Comparison of ENCODE assay signal across 1 cellular context in the genomic region with DNA sequence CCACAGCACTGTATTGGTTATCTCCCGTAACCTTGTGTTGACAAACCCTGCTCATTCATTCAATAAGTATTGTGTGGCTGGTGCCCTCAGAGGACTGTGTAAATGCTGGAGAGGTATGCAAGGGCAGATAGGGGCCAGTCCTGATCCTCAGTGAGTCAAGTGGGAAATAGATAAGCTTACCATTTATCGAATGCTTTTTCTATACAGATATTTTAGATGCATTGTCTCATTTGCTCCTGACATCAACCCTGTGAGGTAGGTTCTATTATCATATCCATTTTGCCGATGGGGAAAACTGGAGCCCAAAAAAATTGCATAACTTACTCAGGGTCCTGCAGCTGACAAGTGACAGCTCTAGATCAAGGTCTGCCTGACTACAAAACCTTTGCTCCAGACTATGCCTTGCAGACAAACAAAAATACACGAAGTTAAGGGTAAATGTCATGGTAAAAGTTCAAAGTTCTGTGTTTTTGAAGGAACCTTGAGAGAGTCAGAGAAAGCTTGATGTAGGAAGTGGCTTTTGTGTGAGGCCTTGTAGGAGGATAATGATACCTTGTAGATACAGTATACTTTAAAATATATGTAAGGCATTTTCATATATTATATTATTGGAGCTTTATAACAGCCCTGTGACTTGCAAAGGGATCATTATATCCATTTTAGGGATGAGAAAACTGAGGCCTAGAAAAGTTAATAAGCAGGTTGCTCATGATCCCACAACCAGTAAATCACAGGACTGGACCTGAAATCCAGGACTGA.
A peak's percentile ranks its signal among the peaks of the same experiment; 100 is the strongest.
TF ChIP-seq lines count a peak whose summit lies in the region.

No MANE protein-coding gene starts in this region.

TF ChIP-seq in HepG2, 621 proteins besides CTCF, POLR2A, EP300 and RAD21 (continues in another document):
- TF ChIP-seq ZNF441 (CRISPR knock-in tag; IDR thresholded peaks at IDR 0.05; ENCODE audit: borderline replicate concordance) (no peak), DPF2 (CRISPR knock-in tag; IDR thresholded peaks at IDR 0.05; ENCODE audit: borderline replicate concordance, low read depth) (peak; percentile 31), RBFOX2 (IDR thresholded peaks at IDR 0.05; ENCODE audit: low read depth, low read length) (no peak), ZNF124 (CRISPR knock-in tag; IDR thresholded peaks at IDR 0.05) (no peak), IRF2 (CRISPR knock-in tag; IDR thresholded peaks at IDR 0.05) (peak; percentile 44; the same call in 1 of the 2 replicates), SAP130 (CRISPR knock-in tag; IDR thresholded peaks at IDR 0.05; ENCODE audit: low read depth) (peak; percentile 85), PAX8 (CRISPR knock-in tag; IDR thresholded peaks at IDR 0.05; ENCODE audit: borderline replicate concordance) (no peak), TBL1XR1 (IDR thresholded peaks at IDR 0.05; ENCODE audit: borderline replicate concordance, low read length, partially characterized antibody) (peak; percentile 71), ASH2L (IDR thresholded peaks at IDR 0.05; ENCODE audit: insufficient read length, low read depth, low read length) (peak; percentile 43), NCOR1 (IDR thresholded peaks at IDR 0.05; ENCODE audit: borderline replicate concordance, low read length) (peak; percentile 93), NR2F6 (IDR thresholded peaks at IDR 0.05) (peak; percentile 78), NR2F6 (CRISPR knock-in tag; IDR thresholded peaks at IDR 0.05) (peak; percentile 51), RARA (CRISPR knock-in tag; IDR thresholded peaks at IDR 0.05) (peak; percentile 68), ZKSCAN8 (CRISPR knock-in tag; IDR thresholded peaks at IDR 0.05; ENCODE audit: borderline replicate concordance) (peak; percentile 33; the same call in 1 of the 2 replicates), KLF11 (CRISPR knock-in tag; IDR thresholded peaks at IDR 0.05) (peak; percentile 39; the same call in 1 of the 2 replicates), ZNF431 (CRISPR knock-in tag; IDR thresholded peaks at IDR 0.05; ENCODE audit: borderline replicate concordance, low read depth) (no peak), HNF4G (IDR thresholded peaks at IDR 0.05; ENCODE audit: borderline replicate concordance, low read depth, low read length) (peak; percentile 79), HNF4G (CRISPR knock-in tag; IDR thresholded peaks at IDR 0.05; ENCODE audit: borderline replicate concordance, low read depth) (no peak; the same call in 1 of the 2 replicates), PPARG (CRISPR knock-in tag; conservative IDR thresholded peaks at IDR 0.05) (peak; percentile 80), NFRKB (IDR thresholded peaks at IDR 0.05) (no peak), RORA (CRISPR knock-in tag; IDR thresholded peaks at IDR 0.05) (0 out of 2 replicates have a peak, but pooled peaks have one; percentile 67), SOX13 (IDR thresholded peaks at IDR 0.05) (no peak), SOX13 (CRISPR knock-in tag; conservative IDR thresholded peaks at IDR 0.05 in 1 of 2, IDR thresholded peaks at IDR 0.05 in 1 of 2) (peak in 1 of 2 experiments; percentile 82; a peak in 2 of 4 replicates), TARDBP (CRISPR knock-in tag; IDR thresholded peaks at IDR 0.05) (peak; percentile 23; the same call in 1 of the 2 replicates), HOXA3 (CRISPR knock-in tag; IDR thresholded peaks at IDR 0.05) (peak; percentile 50; the same call in 1 of the 2 replicates), TEAD3 (CRISPR knock-in tag; optimal IDR thresholded peaks at IDR 0.05; ENCODE audit: borderline replicate concordance) (peak; percentile 88), CHD4 (IDR thresholded peaks at IDR 0.05; ENCODE audit: borderline replicate concordance, low read length) (peak; percentile 91), ZNF432 (CRISPR knock-in tag; IDR thresholded peaks at IDR 0.05; ENCODE audit: borderline replicate concordance) (no peak), POGZ (CRISPR knock-in tag; IDR thresholded peaks at IDR 0.05) (peak; percentile 35; the same call in 1 of the 2 replicates), MYC (CRISPR knock-in tag; IDR thresholded peaks at IDR 0.05; ENCODE audit: borderline replicate concordance) (no peak), RFX1 (IDR thresholded peaks at IDR 0.05) (no peak), SP5 (CRISPR knock-in tag; IDR thresholded peaks at IDR 0.05; ENCODE audit: borderline replicate concordance, low read depth) (0 out of 2 replicates have a peak, but pooled peaks have one; percentile 9), ZNF652 (CRISPR knock-in tag; IDR thresholded peaks at IDR 0.05; ENCODE audit: borderline replicate concordance, low read depth) (peak; percentile 78), HNF4A (CRISPR knock-in tag; IDR thresholded peaks at IDR 0.05) (peak; percentile 85), ZNF264 (CRISPR knock-in tag; IDR thresholded peaks at IDR 0.05) (peak; percentile 49; the same call in 1 of the 2 replicates), ZNF33B (CRISPR knock-in tag; IDR thresholded peaks at IDR 0.05) (no peak), FOXP1 (IDR thresholded peaks at IDR 0.05) (no peak), FOXP1 (CRISPR knock-in tag; IDR thresholded peaks at IDR 0.05) (peak; percentile 55), MIER3 (CRISPR knock-in tag; IDR thresholded peaks at IDR 0.05; ENCODE audit: borderline replicate concordance) (peak; percentile 27; the same call in 1 of the 2 replicates), SKI (IDR thresholded peaks at IDR 0.05; ENCODE audit: partially characterized antibody) (peak; percentile 80), ZNF558 (CRISPR knock-in tag; IDR thresholded peaks at IDR 0.05; ENCODE audit: borderline replicate concordance) (no peak), CEBPB (IDR thresholded peaks at IDR 0.05; ENCODE audit: borderline replicate concordance, low read depth, low read length) (peak; percentile 49; the same call in 1 of the 2 replicates), HMG20A (CRISPR knock-in tag; IDR thresholded peaks at IDR 0.05; ENCODE audit: borderline replicate concordance) (peak; percentile 53; the same call in 1 of the 2 replicates), RBM22 (optimal IDR thresholded peaks at IDR 0.05; ENCODE audit: low read length) (no peak), HNRNPK (IDR thresholded peaks at IDR 0.05; ENCODE audit: low read depth, low read length, poor library complexity, severe bottlenecking) (no peak), FOXA3 (CRISPR knock-in tag; IDR thresholded peaks at IDR 0.05) (peak; percentile 79), SSRP1 (CRISPR knock-in tag; IDR thresholded peaks at IDR 0.05) (no peak)
- TF ChIP-seq, protein P1, sequence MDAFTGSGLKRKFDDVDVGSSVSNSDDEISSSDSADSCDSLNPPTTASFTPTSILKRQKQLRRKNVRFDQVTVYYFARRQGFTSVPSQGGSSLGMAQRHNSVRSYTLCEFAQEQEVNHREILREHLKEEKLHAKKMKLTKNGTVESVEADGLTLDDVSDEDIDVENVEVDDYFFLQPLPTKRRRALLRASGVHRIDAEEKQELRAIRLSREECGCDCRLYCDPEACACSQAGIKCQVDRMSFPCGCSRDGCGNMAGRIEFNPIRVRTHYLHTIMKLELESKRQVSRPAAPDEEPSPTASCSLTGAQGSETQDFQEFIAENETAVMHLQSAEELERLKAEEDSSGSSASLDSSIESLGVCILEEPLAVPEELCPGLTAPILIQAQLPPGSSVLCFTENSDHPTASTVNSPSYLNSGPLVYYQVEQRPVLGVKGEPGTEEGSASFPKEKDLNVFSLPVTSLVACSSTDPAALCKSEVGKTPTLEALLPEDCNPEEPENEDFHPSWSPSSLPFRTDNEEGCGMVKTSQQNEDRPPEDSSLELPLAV (CRISPR knock-in tag; conservative IDR thresholded peaks at IDR 0.05; ENCODE audit: low read depth) = no peak
- TF ChIP-seq, protein P2, sequence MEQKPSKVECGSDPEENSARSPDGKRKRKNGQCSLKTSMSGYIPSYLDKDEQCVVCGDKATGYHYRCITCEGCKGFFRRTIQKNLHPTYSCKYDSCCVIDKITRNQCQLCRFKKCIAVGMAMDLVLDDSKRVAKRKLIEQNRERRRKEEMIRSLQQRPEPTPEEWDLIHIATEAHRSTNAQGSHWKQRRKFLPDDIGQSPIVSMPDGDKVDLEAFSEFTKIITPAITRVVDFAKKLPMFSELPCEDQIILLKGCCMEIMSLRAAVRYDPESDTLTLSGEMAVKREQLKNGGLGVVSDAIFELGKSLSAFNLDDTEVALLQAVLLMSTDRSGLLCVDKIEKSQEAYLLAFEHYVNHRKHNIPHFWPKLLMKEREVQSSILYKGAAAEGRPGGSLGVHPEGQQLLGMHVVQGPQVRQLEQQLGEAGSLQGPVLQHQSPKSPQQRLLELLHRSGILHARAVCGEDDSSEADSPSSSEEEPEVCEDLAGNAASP (CRISPR knock-in tag; IDR thresholded peaks at IDR 0.05; ENCODE audit: borderline replicate concordance) = peak; percentile 35; the same call in 1 of the 2 replicates
- TF ChIP-seq, protein P3, sequence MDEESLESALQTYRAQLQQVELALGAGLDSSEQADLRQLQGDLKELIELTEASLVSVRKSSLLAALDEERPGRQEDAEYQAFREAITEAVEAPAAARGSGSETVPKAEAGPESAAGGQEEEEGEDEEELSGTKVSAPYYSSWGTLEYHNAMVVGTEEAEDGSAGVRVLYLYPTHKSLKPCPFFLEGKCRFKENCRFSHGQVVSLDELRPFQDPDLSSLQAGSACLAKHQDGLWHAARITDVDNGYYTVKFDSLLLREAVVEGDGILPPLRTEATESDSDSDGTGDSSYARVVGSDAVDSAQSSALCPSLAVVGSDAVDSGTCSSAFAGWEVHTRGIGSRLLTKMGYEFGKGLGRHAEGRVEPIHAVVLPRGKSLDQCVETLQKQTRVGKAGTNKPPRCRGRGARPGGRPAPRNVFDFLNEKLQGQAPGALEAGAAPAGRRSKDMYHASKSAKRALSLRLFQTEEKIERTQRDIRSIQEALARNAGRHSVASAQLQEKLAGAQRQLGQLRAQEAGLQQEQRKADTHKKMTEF (CRISPR knock-in tag; IDR thresholded peaks at IDR 0.05) = peak; percentile 24; the same call in 1 of the 2 replicates
- TF ChIP-seq, protein P4, sequence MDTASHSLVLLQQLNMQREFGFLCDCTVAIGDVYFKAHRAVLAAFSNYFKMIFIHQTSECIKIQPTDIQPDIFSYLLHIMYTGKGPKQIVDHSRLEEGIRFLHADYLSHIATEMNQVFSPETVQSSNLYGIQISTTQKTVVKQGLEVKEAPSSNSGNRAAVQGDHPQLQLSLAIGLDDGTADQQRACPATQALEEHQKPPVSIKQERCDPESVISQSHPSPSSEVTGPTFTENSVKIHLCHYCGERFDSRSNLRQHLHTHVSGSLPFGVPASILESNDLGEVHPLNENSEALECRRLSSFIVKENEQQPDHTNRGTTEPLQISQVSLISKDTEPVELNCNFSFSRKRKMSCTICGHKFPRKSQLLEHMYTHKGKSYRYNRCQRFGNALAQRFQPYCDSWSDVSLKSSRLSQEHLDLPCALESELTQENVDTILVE (CRISPR knock-in tag; IDR thresholded peaks at IDR 0.05) = 0 out of 2 replicates have a peak, but pooled peaks have one; percentile 28
- TF ChIP-seq, protein P5, sequence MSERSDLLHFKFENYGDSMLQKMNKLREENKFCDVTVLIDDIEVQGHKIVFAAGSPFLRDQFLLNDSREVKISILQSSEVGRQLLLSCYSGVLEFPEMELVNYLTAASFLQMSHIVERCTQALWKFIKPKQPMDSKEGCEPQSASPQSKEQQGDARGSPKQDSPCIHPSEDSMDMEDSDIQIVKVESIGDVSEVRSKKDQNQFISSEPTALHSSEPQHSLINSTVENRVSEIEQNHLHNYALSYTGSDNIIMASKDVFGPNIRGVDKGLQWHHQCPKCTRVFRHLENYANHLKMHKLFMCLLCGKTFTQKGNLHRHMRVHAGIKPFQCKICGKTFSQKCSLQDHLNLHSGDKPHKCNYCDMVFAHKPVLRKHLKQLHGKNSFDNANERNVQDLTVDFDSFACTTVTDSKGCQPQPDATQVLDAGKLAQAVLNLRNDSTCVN (CRISPR knock-in tag; IDR thresholded peaks at IDR 0.05; ENCODE audit: borderline replicate concordance) = no peak; the same call in 1 of the 2 replicates
- TF ChIP-seq, protein P6, sequence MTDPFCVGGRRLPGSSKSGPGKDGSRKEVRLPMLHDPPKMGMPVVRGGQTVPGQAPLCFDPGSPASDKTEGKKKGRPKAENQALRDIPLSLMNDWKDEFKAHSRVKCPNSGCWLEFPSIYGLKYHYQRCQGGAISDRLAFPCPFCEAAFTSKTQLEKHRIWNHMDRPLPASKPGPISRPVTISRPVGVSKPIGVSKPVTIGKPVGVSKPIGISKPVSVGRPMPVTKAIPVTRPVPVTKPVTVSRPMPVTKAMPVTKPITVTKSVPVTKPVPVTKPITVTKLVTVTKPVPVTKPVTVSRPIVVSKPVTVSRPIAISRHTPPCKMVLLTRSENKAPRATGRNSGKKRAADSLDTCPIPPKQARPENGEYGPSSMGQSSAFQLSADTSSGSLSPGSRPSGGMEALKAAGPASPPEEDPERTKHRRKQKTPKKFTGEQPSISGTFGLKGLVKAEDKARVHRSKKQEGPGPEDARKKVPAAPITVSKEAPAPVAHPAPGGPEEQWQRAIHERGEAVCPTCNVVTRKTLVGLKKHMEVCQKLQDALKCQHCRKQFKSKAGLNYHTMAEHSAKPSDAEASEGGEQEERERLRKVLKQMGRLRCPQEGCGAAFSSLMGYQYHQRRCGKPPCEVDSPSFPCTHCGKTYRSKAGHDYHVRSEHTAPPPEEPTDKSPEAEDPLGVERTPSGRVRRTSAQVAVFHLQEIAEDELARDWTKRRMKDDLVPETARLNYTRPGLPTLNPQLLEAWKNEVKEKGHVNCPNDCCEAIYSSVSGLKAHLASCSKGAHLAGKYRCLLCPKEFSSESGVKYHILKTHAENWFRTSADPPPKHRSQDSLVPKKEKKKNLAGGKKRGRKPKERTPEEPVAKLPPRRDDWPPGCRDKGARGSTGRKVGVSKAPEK (CRISPR knock-in tag; IDR thresholded peaks at IDR 0.05; ENCODE audit: borderline replicate concordance) = no peak
- TF ChIP-seq, protein P7, sequence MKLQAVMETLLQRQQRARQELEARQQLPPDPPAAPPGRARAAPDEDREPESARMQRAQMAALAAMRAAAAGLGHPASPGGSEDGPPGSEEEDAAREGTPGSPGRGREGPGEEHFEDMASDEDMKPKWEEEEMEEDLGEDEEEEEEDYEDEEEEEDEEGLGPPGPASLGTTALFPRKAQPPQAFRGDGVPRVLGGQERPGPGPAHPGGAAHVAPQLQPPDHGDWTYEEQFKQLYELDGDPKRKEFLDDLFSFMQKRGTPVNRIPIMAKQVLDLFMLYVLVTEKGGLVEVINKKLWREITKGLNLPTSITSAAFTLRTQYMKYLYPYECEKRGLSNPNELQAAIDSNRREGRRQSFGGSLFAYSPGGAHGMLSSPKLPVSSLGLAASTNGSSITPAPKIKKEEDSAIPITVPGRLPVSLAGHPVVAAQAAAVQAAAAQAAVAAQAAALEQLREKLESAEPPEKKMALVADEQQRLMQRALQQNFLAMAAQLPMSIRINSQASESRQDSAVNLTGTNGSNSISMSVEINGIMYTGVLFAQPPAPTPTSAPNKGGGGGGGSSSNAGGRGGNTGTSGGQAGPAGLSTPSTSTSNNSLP (IDR thresholded peaks at IDR 0.05; ENCODE audit: low read depth, low read length) = 0 out of 2 replicates have a peak, but pooled peaks have one; percentile 58
- TF ChIP-seq, protein P8, sequence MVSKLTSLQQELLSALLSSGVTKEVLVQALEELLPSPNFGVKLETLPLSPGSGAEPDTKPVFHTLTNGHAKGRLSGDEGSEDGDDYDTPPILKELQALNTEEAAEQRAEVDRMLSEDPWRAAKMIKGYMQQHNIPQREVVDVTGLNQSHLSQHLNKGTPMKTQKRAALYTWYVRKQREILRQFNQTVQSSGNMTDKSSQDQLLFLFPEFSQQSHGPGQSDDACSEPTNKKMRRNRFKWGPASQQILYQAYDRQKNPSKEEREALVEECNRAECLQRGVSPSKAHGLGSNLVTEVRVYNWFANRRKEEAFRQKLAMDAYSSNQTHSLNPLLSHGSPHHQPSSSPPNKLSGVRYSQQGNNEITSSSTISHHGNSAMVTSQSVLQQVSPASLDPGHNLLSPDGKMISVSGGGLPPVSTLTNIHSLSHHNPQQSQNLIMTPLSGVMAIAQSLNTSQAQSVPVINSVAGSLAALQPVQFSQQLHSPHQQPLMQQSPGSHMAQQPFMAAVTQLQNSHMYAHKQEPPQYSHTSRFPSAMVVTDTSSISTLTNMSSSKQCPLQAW (CRISPR knock-in tag; IDR thresholded peaks at IDR 0.05) = 0 out of 2 replicates have a peak, but pooled peaks have one; percentile 61
